ENCODE assay signal across 8 cellular contexts in genomic region chr4:158670975-158671664, GRCh38. TPM values are rescaled to one million over a fixed set of nuclear protein-coding genes. Genes with fewer than 3 reads are reported as not detected.
DNase-seq lines count a peak whose midpoint lies in the region; ATAC-seq, FAIRE-seq and TF ChIP-seq lines count a peak whose summit lies in the region.

No MANE protein-coding gene starts in this region.

- intact Hi-C loops in activated CD4-positive, alpha-beta T cell treated with anti-CD3 and anti-CD28 coated beads for 36 hours (cut with DNase I, micrococcal nuclease), result loop anchor here (1.0 to 5.0 kb wide), 9 partner anchors 98 to 535 kb away; partner anchors contain the start of genes FNIP2 (in 1 of the 2) and RAPGEF2 (in 1 of the 2)
- intact Hi-C loops in dendritic cell treated with granulocyte-macrophage colony-stimulating factor and Interleukin-4, amounts not matched to agents 40 ng/mL and 50 ng/mL, for 4 days (cut with micrococcal nuclease), result no loop called here
- intact Hi-C loops in HepG2 (cut with micrococcal nuclease; ENCODE audit: unreplicated experiment), result loop anchor here (2.0 to 5.0 kb wide), 2 partner anchors 98 to 176 kb away; partner anchors contain the start of gene FNIP2

- TF ChIP-seq CTCF in HepG2 (CRISPR knock-in tag; IDR thresholded peaks at IDR 0.05), result no peak

- H3K27ac ChIP-seq in ACC112 (ENCODE audit: low read depth, low read length) (peak overlapping the region; percentile 73), HepG2 (ENCODE audit: extremely low read length, insufficient read depth, low read length) (peak overlapping the region; percentile 90)

- peaks cover 5% of the 10 kb centered on the region for H3K4me1 ChIP-seq in ACC112 (ENCODE audit: control insufficient read depth, insufficient read depth, low read length, unreplicated experiment)
- peaks cover 28% of the 10 kb centered on the region for H3K4me1 ChIP-seq in HepG2 (ENCODE audit: insufficient read depth, low read length)

- H3K36me3 Mint-ChIP-seq in activated CD4-positive, alpha-beta T cell treated with anti-CD3 and anti-CD28 coated beads for 36 hours (ENCODE audit: low read depth), result peaks cover 6% of the 10 kb centered on the region
- H3K36me3 Mint-ChIP-seq in dendritic cell treated with granulocyte-macrophage colony-stimulating factor and Interleukin-4, amounts not matched to agents 40 ng/mL and 50 ng/mL, for 4 days (ENCODE audit: low read depth), result peaks cover 19% of the 10 kb centered on the region

- H2AFZ ChIP-seq in ACC112 (ENCODE audit: low read length, unreplicated experiment) (peak overlapping the region; percentile 84), HepG2 (ENCODE audit: low read length) (no peak overlapping the region)

- H3K36me3 ChIP-seq in ACC112 (ENCODE audit: insufficient read depth, low read length) (no peaks in the 10 kb centered on the region), HepG2 (replicated peaks in 1 of 2; ENCODE audit: control insufficient read depth in 1 of 2, insufficient read depth in 2 of 2, low read length in 2 of 2) (no peaks in the 10 kb centered on the region)

- TF ChIP-seq RAD21 in HepG2 (CRISPR knock-in tag; IDR thresholded peaks at IDR 0.05), result no peak

- H3K27me3 Mint-ChIP-seq in activated CD4-positive, alpha-beta T cell treated with anti-CD3 and anti-CD28 coated beads for 36 hours, result no peaks in the 10 kb centered on the region
- no peaks in the 10 kb centered on the region for H3K27me3 Mint-ChIP-seq in dendritic cell treated with granulocyte-macrophage colony-stimulating factor and Interleukin-4, amounts not matched to agents 40 ng/mL and 50 ng/mL, for 4 days

- FAIRE-seq in HepG2 (lab: Jason Lieb, UNC), result no peak

- WGBS in HepG2 (ENCODE audit: low lambda C conversion rate), result 0% methylated on average over 9 of the region's 35 CpGs

- H3K27ac Mint-ChIP-seq in activated CD4-positive, alpha-beta T cell treated with anti-CD3 and anti-CD28 coated beads for 36 hours, result peak overlapping the region; percentile 97
- peak overlapping the region; percentile 96 for H3K27ac Mint-ChIP-seq in dendritic cell treated with granulocyte-macrophage colony-stimulating factor and Interleukin-4, amounts not matched to agents 40 ng/mL and 50 ng/mL, for 4 days

- peaks cover 18% of the 10 kb centered on the region for H3K4me1 Mint-ChIP-seq in activated CD4-positive, alpha-beta T cell treated with anti-CD3 and anti-CD28 coated beads for 36 hours
- peaks cover 18% of the 10 kb centered on the region for H3K4me1 Mint-ChIP-seq in dendritic cell treated with granulocyte-macrophage colony-stimulating factor and Interleukin-4, amounts not matched to agents 40 ng/mL and 50 ng/mL, for 4 days (ENCODE audit: low read depth)

- peak overlapping the region; percentile 97 for H3K4me3 Mint-ChIP-seq in activated CD4-positive, alpha-beta T cell treated with anti-CD3 and anti-CD28 coated beads for 36 hours
- H3K4me3 Mint-ChIP-seq in dendritic cell treated with granulocyte-macrophage colony-stimulating factor and Interleukin-4, amounts not matched to agents 40 ng/mL and 50 ng/mL, for 4 days, result peak overlapping the region; percentile 94

- H3K27me3 ChIP-seq in ACC112 (ENCODE audit: insufficient read depth, low read length), result no peaks in the 10 kb centered on the region
- H3K27me3 ChIP-seq in HepG2 (ENCODE audit: control insufficient read depth in 1 of 2, insufficient read depth in 2 of 2, low read length in 2 of 2), result no peaks in the 10 kb centered on the region

- H3K79me2 ChIP-seq in ACC112 (ENCODE audit: control insufficient read depth, insufficient read depth, low read length, unreplicated experiment) (peaks cover 47% of the 10 kb centered on the region), HepG2 (ENCODE audit: insufficient read depth, low read length) (peaks cover 26% of the 10 kb centered on the region)

- in situ Hi-C loops in HepG2 (cut with HindIII; ENCODE audit: extremely low pct_ligation_motif_present, low pct_unique_long_range_greater_than_20kb), result no loop called here

- CTCF ChIA-PET in activated CD4-positive, alpha-beta T cell treated with anti-CD3 and anti-CD28 coated beads for 36 hours (lab: Charles Lee), result interaction anchor here (0.7 to 1.4 kb wide), 7 partner anchors 29 to 531 kb away, joined by 3 to 4 read pairs (median 3); partner anchors contain the start of gene FNIP2
- CTCF ChIA-PET in HepG2 (lab: Yijun Ruan, JAX; ENCODE audit: low intra/inter-chr PET ratio, low total read pairs), result no interaction called here

- no peaks in the 10 kb centered on the region for H3K9me3 Mint-ChIP-seq in activated CD4-positive, alpha-beta T cell treated with anti-CD3 and anti-CD28 coated beads for 36 hours (ENCODE audit: low read depth)
- H3K9me3 Mint-ChIP-seq in dendritic cell treated with granulocyte-macrophage colony-stimulating factor and Interleukin-4, amounts not matched to agents 40 ng/mL and 50 ng/mL, for 4 days, result no peaks in the 10 kb centered on the region

- POLR2A ChIA-PET in activated CD4-positive, alpha-beta T cell treated with anti-CD3 and anti-CD28 coated beads for 36 hours (lab: Charles Lee), result interaction anchor here (0.6 kb wide), 1 partner anchor 54 kb away, joined by 3 read pairs; no protein-coding TSS in a partner anchor
- POLR2A ChIA-PET in HepG2 (lab: Yijun Ruan, JAX), result no interaction called here

- TF ChIP-seq EP300 in HepG2 (IDR thresholded peaks at IDR 0.05; ENCODE audit: low read depth in 2 of 2, low read length in 2 of 2) (no peak), HepG2 (CRISPR knock-in tag; IDR thresholded peaks at IDR 0.05; ENCODE audit: borderline replicate concordance) (no peak)

- TF ChIP-seq POLR2A in HepG2 (IDR thresholded peaks at IDR 0.05; ENCODE audit: insufficient read depth in 1 of 2, low read depth in 2 of 2, low read length in 2 of 2), result no peak; a peak in 1 of 4 replicates

- BruUV-seq in HepG2 (replicated peaks; lab: Mats Ljungman, UMichigan), result no TSS peak

- H3K4me3 ChIP-seq in ACC112 (ENCODE audit: low read depth, low read length) (peak overlapping the region; percentile 88), HepG2 (replicated peaks in 1 of 3; ENCODE audit: insufficient read depth in 1 of 3, low read depth in 2 of 3, low read length in 3 of 3) (peak overlapping the region; percentile 80 to 90 (median 83))

- DNase-seq in NCI-H2227 (lab: John Stamatoyannopoulos, UW; ENCODE audit: unreplicated experiment), result peak; percentile 60
- DNase-seq in activated CD4-positive, alpha-beta T cell treated with anti-CD3 and anti-CD28 coated beads for 36 hours, result peak; percentile 82
- DNase-seq in HepG2 (ENCODE audit: low spot score), result peak; percentile 59
- peak; percentile 41 to 46 for DNase-seq in stimulated activated CD4-positive, alpha-beta T cell treated with anti-CD3 and anti-CD28 coated beads, Interleukin-2, amount 100 ng/mL, for 48 hours

- ATAC-seq in GM18508 (IDR thresholded peaks at IDR 0.05; ENCODE audit: insufficient read depth, unreplicated experiment), result peak; percentile 19
- ATAC-seq in HG03025 (IDR thresholded peaks at IDR 0.05; ENCODE audit: low FRiP score, unreplicated experiment), result peak; percentile 23
- ATAC-seq in activated CD4-positive, alpha-beta T cell treated with anti-CD3 and anti-CD28 coated beads for 36 hours, result peak; percentile 32
- ATAC-seq in HepG2, result peak; percentile 37

- peak overlapping the region; percentile 86 for H3K4me2 ChIP-seq in HepG2 (ENCODE audit: low read depth, low read length)

- peak overlapping the region; percentile 70 for H3K9ac ChIP-seq in HepG2 (ENCODE audit: insufficient read depth, low read depth, low read length)

- H4K20me1 ChIP-seq in HepG2 (ENCODE audit: insufficient read depth, low read length), result no peaks in the 10 kb centered on the region

- H3K9me3 ChIP-seq in HepG2 (ENCODE audit: low read length), result no peaks in the 10 kb centered on the region

RNA-seq across cellular contexts. Expression of gene C4orf46, which starts 0.6 kb away (rescaled TPM):
- total RNA-seq in activated CD4-positive, alpha-beta T cell treated with anti-CD3 and anti-CD28 coated beads for 36 hours, result 10 to 100 TPM; 18.1 TPM
- total RNA-seq in HepG2 (2016; rRNA removed; fragmentation: Illumina TruSeq; extraction: Trizol), result 10.4 and 16.7 TPM in 2 replicates
- total RNA-seq in HepG2 (2016; cell fraction: cytosol; rRNA removed; fragmentation: Illumina TruSeq; extraction: Trizol; ENCODE audit: low read depth), result 1.1 and 1.7 TPM in 2 replicates
- total RNA-seq in HepG2 (2016; cell fraction: insoluble cytoplasmic fraction; rRNA removed; fragmentation: Illumina TruSeq; extraction: Trizol), result 10.1 and 15.4 TPM in 2 replicates
- 6.0 and 7.4 TPM in 2 replicates for total RNA-seq in HepG2 (2016; cell fraction: membrane; rRNA removed; fragmentation: Illumina TruSeq; extraction: Trizol)
- total RNA-seq in HepG2 (2016; cell fraction: nucleus; rRNA removed; fragmentation: Illumina TruSeq; extraction: Trizol), result 7.4 and 8.1 TPM in 2 replicates
- 5.4 and 8.5 TPM in 2 replicates for polyA plus RNA-seq in HepG2 (2011; rRNA removed)
- polyA plus RNA-seq in HepG2 (2011; cell fraction: cytosol; rRNA removed), result 2.6 and 3.0 TPM in 2 replicates
- polyA plus RNA-seq in HepG2 (2011; cell fraction: nucleus; rRNA removed), result 1.3 and 2.1 TPM in 2 replicates
- 3.0 and 5.0 TPM in 2 replicates for polyA plus RNA-seq in HepG2 (2012)
- 0.98 and 1.2 TPM in 2 replicates for polyA plus RNA-seq in HepG2 (2016; cell fraction: cytosol; fragmentation: Illumina TruSeq; extraction: Trizol; ENCODE audit: low read depth)
- polyA plus RNA-seq in HepG2 (2016; cell fraction: insoluble cytoplasmic fraction; fragmentation: Illumina TruSeq; extraction: Trizol; ENCODE audit: low read depth), result 22.6 and 22.9 TPM in 2 replicates
- polyA plus RNA-seq in HepG2 (2016; cell fraction: membrane; fragmentation: Illumina TruSeq; extraction: Trizol; ENCODE audit: low read depth), result 5.1 and 5.5 TPM in 2 replicates
- 10.1 and 10.7 TPM in 2 replicates for polyA plus RNA-seq in HepG2 (2016; cell fraction: nucleus; fragmentation: Illumina TruSeq; extraction: Trizol; ENCODE audit: insufficient read depth, low read depth)
- 1.7 TPM in 2 replicates for polyA minus RNA-seq in HepG2 (2011; rRNA and poly(A)+ RNA removed; ENCODE audit: low replicate concordance)
- 2.9 and 3.5 TPM in 2 replicates for polyA minus RNA-seq in HepG2 (2011; cell fraction: cytosol; rRNA and poly(A)+ RNA removed)
- 3.0 and 4.0 TPM in 2 replicates for polyA minus RNA-seq in HepG2 (2011; cell fraction: nucleus; rRNA and poly(A)+ RNA removed)

RNA-seq across cellular contexts. Expression of gene ETFDH, which starts 1.0 kb away (rescaled TPM):
- 10 to 100 TPM; 39.5 to 46.9 TPM for total RNA-seq in activated CD4-positive, alpha-beta T cell treated with anti-CD3 and anti-CD28 coated beads for 36 hours
- 13.5 and 14.7 TPM in 2 replicates for total RNA-seq in HepG2 (2016; rRNA removed; fragmentation: Illumina TruSeq; extraction: Trizol)
- 1.3 and 2.5 TPM in 2 replicates for total RNA-seq in HepG2 (2016; cell fraction: cytosol; rRNA removed; fragmentation: Illumina TruSeq; extraction: Trizol; ENCODE audit: low read depth)
- 13.3 and 15.5 TPM in 2 replicates for total RNA-seq in HepG2 (2016; cell fraction: insoluble cytoplasmic fraction; rRNA removed; fragmentation: Illumina TruSeq; extraction: Trizol)
- total RNA-seq in HepG2 (2016; cell fraction: membrane; rRNA removed; fragmentation: Illumina TruSeq; extraction: Trizol), result 5.0 and 6.4 TPM in 2 replicates
- 9.4 and 10.2 TPM in 2 replicates for total RNA-seq in HepG2 (2016; cell fraction: nucleus; rRNA removed; fragmentation: Illumina TruSeq; extraction: Trizol)
- 15.3 and 17.8 TPM in 2 replicates for polyA plus RNA-seq in HepG2 (2011; rRNA removed)
- 8.7 and 14.2 TPM in 2 replicates for polyA plus RNA-seq in HepG2 (2011; cell fraction: cytosol; rRNA removed)
- polyA plus RNA-seq in HepG2 (2011; cell fraction: nucleus; rRNA removed), result 16.8 and 22.3 TPM in 2 replicates
- 14.6 and 17.9 TPM in 2 replicates for polyA plus RNA-seq in HepG2 (2012)
- polyA plus RNA-seq in HepG2 (2016; cell fraction: cytosol; fragmentation: Illumina TruSeq; extraction: Trizol; ENCODE audit: low read depth), result 1.8 and 2.1 TPM in 2 replicates
- 12.4 and 13.8 TPM in 2 replicates for polyA plus RNA-seq in HepG2 (2016; cell fraction: insoluble cytoplasmic fraction; fragmentation: Illumina TruSeq; extraction: Trizol; ENCODE audit: low read depth)
- 2.8 and 4.3 TPM in 2 replicates for polyA plus RNA-seq in HepG2 (2016; cell fraction: membrane; fragmentation: Illumina TruSeq; extraction: Trizol; ENCODE audit: low read depth)
- polyA plus RNA-seq in HepG2 (2016; cell fraction: nucleus; fragmentation: Illumina TruSeq; extraction: Trizol; ENCODE audit: insufficient read depth, low read depth), result 14.5 and 18.5 TPM in 2 replicates
- polyA minus RNA-seq in HepG2 (2011; rRNA and poly(A)+ RNA removed; ENCODE audit: low replicate concordance), result 1.8 and 8.8 TPM in 2 replicates
- 8.0 and 13.9 TPM in 2 replicates for polyA minus RNA-seq in HepG2 (2011; cell fraction: cytosol; rRNA and poly(A)+ RNA removed)
- polyA minus RNA-seq in HepG2 (2011; cell fraction: nucleus; rRNA and poly(A)+ RNA removed), result 19.4 and 23.9 TPM in 2 replicates

RNA-seq across cellular contexts. Expression of gene PPID, which starts 52.1 kb away (rescaled TPM):
- total RNA-seq in activated CD4-positive, alpha-beta T cell treated with anti-CD3 and anti-CD28 coated beads for 36 hours, result 10 to 100 TPM; 72.0 to 78.1 TPM
- 63.4 and 73.3 TPM in 2 replicates for total RNA-seq in HepG2 (2016; rRNA removed; fragmentation: Illumina TruSeq; extraction: Trizol)
- 10.1 and 10.4 TPM in 2 replicates for total RNA-seq in HepG2 (2016; cell fraction: cytosol; rRNA removed; fragmentation: Illumina TruSeq; extraction: Trizol; ENCODE audit: low read depth)
- total RNA-seq in HepG2 (2016; cell fraction: insoluble cytoplasmic fraction; rRNA removed; fragmentation: Illumina TruSeq; extraction: Trizol), result 59.6 and 76.4 TPM in 2 replicates
- total RNA-seq in HepG2 (2016; cell fraction: membrane; rRNA removed; fragmentation: Illumina TruSeq; extraction: Trizol), result 22.4 and 23.0 TPM in 2 replicates
- 24.7 and 25.4 TPM in 2 replicates for total RNA-seq in HepG2 (2016; cell fraction: nucleus; rRNA removed; fragmentation: Illumina TruSeq; extraction: Trizol)
- 14.1 and 15.4 TPM in 2 replicates for polyA plus RNA-seq in HepG2 (2011; rRNA removed)
- polyA plus RNA-seq in HepG2 (2011; cell fraction: cytosol; rRNA removed), result 10.2 and 11.5 TPM in 2 replicates
- polyA plus RNA-seq in HepG2 (2011; cell fraction: nucleus; rRNA removed), result 10.6 and 15.9 TPM in 2 replicates
- polyA plus RNA-seq in HepG2 (2012), result 34.3 and 39.6 TPM in 2 replicates
- polyA plus RNA-seq in HepG2 (2016; cell fraction: cytosol; fragmentation: Illumina TruSeq; extraction: Trizol; ENCODE audit: low read depth), result 8.0 TPM in 2 replicates
- polyA plus RNA-seq in HepG2 (2016; cell fraction: insoluble cytoplasmic fraction; fragmentation: Illumina TruSeq; extraction: Trizol; ENCODE audit: low read depth), result 92.0 and 102 TPM in 2 replicates
- polyA plus RNA-seq in HepG2 (2016; cell fraction: membrane; fragmentation: Illumina TruSeq; extraction: Trizol; ENCODE audit: low read depth), result 15.5 and 16.2 TPM in 2 replicates
- 55.4 and 64.1 TPM in 2 replicates for polyA plus RNA-seq in HepG2 (2016; cell fraction: nucleus; fragmentation: Illumina TruSeq; extraction: Trizol; ENCODE audit: insufficient read depth, low read depth)
- polyA minus RNA-seq in HepG2 (2011; rRNA and poly(A)+ RNA removed; ENCODE audit: low replicate concordance), result 1.6 and 2.3 TPM in 2 replicates
- 6.8 and 9.3 TPM in 2 replicates for polyA minus RNA-seq in HepG2 (2011; cell fraction: cytosol; rRNA and poly(A)+ RNA removed)
- 11.7 and 14.8 TPM in 2 replicates for polyA minus RNA-seq in HepG2 (2011; cell fraction: nucleus; rRNA and poly(A)+ RNA removed)

Comparison
In these comparisons a context has a peak if more than half of its experiments do, and no peak if none do; other contexts are left out.
1. Peak in every context shown above with its lines: DNase-seq, ATAC-seq, H3K4me3 ChIP-seq and H3K27ac ChIP-seq.